ENCODE assay signal across 14 cellular contexts in genomic region chr19:39238209-39238608, GRCh38. TPM values are rescaled to one million over a fixed set of nuclear protein-coding genes. Genes with fewer than 3 reads are reported as not detected.
A peak's percentile ranks its signal among the peaks of the same experiment; 100 is the strongest.
DNase-seq lines count a peak whose midpoint lies in the region; ATAC-seq and TF ChIP-seq lines count a peak whose summit lies in the region.
"Had no signal": no experiment of that assay in that cellular context is flagged by ENCODE, and none has a peak within 500 bp of the region (broad histone marks: within the 10 kb centered on the region; RNA-seq: fewer than 3 reads in every experiment).

No MANE protein-coding gene starts in this region.

- POLR2A ChIA-PET in MCF 10A (lab: Yijun Ruan, JAX) = interaction anchor here (0.5 kb wide), 1 partner anchor 40 kb away, joined by 3 read pairs; no protein-coding TSS in a partner anchor

- H3K27ac ChIP-seq in breast epithelium = no peak overlapping the region
- H3K27ac ChIP-seq: lower lobe of right lung had no signal

- BruUV-seq in MCF 10A (replicated peaks; lab: Mats Ljungman, UMichigan) = no TSS peak

- no peaks in the 10 kb centered on the region for H3K36me3 ChIP-seq in breast epithelium
- H3K36me3 ChIP-seq: HAP-1, lower lobe of right lung had no signal

- no peaks in the 10 kb centered on the region for H3K4me1 ChIP-seq in breast epithelium
- H3K4me1 ChIP-seq: HAP-1, lower lobe of right lung had no signal

- H3K36me3 Mint-ChIP-seq in MCF 10A (ENCODE audit: insufficient read depth, unreplicated experiment) = no peaks in the 10 kb centered on the region
- H3K36me3 Mint-ChIP-seq in activated T-helper 17 cell treated with anti-CD3 and anti-CD28 coated beads, Interleukin-2, amount 50 U/mL, for 72 hours (ENCODE audit: low read depth) = no peaks in the 10 kb centered on the region

- peak overlapping the region; percentile 33 for H3K4me3 Mint-ChIP-seq in MCF 10A (ENCODE audit: unreplicated experiment)
- peak overlapping the region; percentile 68 for H3K4me3 Mint-ChIP-seq in activated T-helper 17 cell treated with anti-CD3 and anti-CD28 coated beads, Interleukin-2, amount 50 U/mL, for 72 hours
- H3K4me3 Mint-ChIP-seq in stimulated activated naive CD8-positive, alpha-beta T cell treated with anti-CD3 and anti-CD28 coated beads, Interleukin-15, amount 100 ng/mL, for 72 hours = peak overlapping the region; percentile 77 to 81

- intact Hi-C loops in MCF 10A (cut with micrococcal nuclease) = no loop called here
- intact Hi-C loops in breast epithelium (cut with DNase I; ENCODE audit: low total_unique reads) = no loop called here

- DNase-seq in MCF 10A (ENCODE audit: unreplicated experiment) = no peak
- no peak for DNase-seq in breast epithelium (ENCODE audit: low spot score in 2 of 2)
- DNase-seq in stimulated activated naive CD8-positive, alpha-beta T cell treated with anti-CD3 and anti-CD28 coated beads, Interleukin-15, amount 100 ng/mL, for 72 hours = no peak
- DNase-seq: NCI-H1436, NCI-H510A treated with DMSO at 0.1 percent for 48 hours, nucleus accumbens, SIG-M5 had no signal

- H3K27me3 ChIP-seq in breast epithelium = no peaks in the 10 kb centered on the region

- H3K4me3 ChIP-seq in breast epithelium = no peak overlapping the region
- H3K4me3 ChIP-seq: HAP-1 had no signal

- TF ChIP-seq POLR2A in breast epithelium (IDR thresholded peaks at IDR 0.05) = no peak

- no peaks in the 10 kb centered on the region for H3K9me3 ChIP-seq in breast epithelium
- H3K9me3 ChIP-seq: HAP-1, lower lobe of right lung had no signal

- no peak for ATAC-seq in activated T-helper 17 cell treated with anti-CD3 and anti-CD28 coated beads, Interleukin-2, amount 50 U/mL, for 72 hours (replicated peaks)
- ATAC-seq in stimulated activated naive CD8-positive, alpha-beta T cell treated with anti-CD3 and anti-CD28 coated beads, Interleukin-15, amount 100 ng/mL, for 72 hours = no peak
- ATAC-seq in GM18511 (IDR thresholded peaks at IDR 0.05; ENCODE audit: unreplicated experiment) = no peak
- no peak for ATAC-seq in GM19023 (IDR thresholded peaks at IDR 0.05; ENCODE audit: unreplicated experiment)

- peaks cover 8% of the 10 kb centered on the region for H3K4me1 Mint-ChIP-seq in MCF 10A (ENCODE audit: insufficient read depth, unreplicated experiment)
- peaks cover 12% of the 10 kb centered on the region for H3K4me1 Mint-ChIP-seq in activated T-helper 17 cell treated with anti-CD3 and anti-CD28 coated beads, Interleukin-2, amount 50 U/mL, for 72 hours
- peaks cover 28% of the 10 kb centered on the region for H3K4me1 Mint-ChIP-seq in stimulated activated naive CD8-positive, alpha-beta T cell treated with anti-CD3 and anti-CD28 coated beads, Interleukin-15, amount 100 ng/mL, for 72 hours

- peaks cover 23% of the 10 kb centered on the region for H3K27me3 Mint-ChIP-seq in MCF 10A (ENCODE audit: insufficient read depth, unreplicated experiment)
- no peaks in the 10 kb centered on the region for H3K27me3 Mint-ChIP-seq in activated T-helper 17 cell treated with anti-CD3 and anti-CD28 coated beads, Interleukin-2, amount 50 U/mL, for 72 hours
- no peaks in the 10 kb centered on the region for H3K27me3 Mint-ChIP-seq in stimulated activated naive CD8-positive, alpha-beta T cell treated with anti-CD3 and anti-CD28 coated beads, Interleukin-15, amount 100 ng/mL, for 72 hours

- CTCF ChIA-PET in MCF 10A (lab: Yijun Ruan, JAX) = interaction anchor here (0.5 to 0.7 kb wide), 5 partner anchors 111 to 824 kb away, joined by 3 to 4 read pairs (median 3); no protein-coding TSS in a partner anchor

- H3K27ac Mint-ChIP-seq in MCF 10A (ENCODE audit: low read depth, unreplicated experiment) = peak overlapping the region; percentile 77
- H3K27ac Mint-ChIP-seq in activated T-helper 17 cell treated with anti-CD3 and anti-CD28 coated beads, Interleukin-2, amount 50 U/mL, for 72 hours = peak overlapping the region; percentile 85
- peak overlapping the region; percentile 93 to 96 for H3K27ac Mint-ChIP-seq in stimulated activated naive CD8-positive, alpha-beta T cell treated with anti-CD3 and anti-CD28 coated beads, Interleukin-15, amount 100 ng/mL, for 72 hours

- no peak for TF ChIP-seq CTCF in MCF 10A (IDR thresholded peaks at IDR 0.05; ENCODE audit: unreplicated experiment)
- TF ChIP-seq CTCF in breast epithelium (IDR thresholded peaks at IDR 0.05) = no peak

- no peaks in the 10 kb centered on the region for H3K9me3 Mint-ChIP-seq in MCF 10A (ENCODE audit: unreplicated experiment)
- no peaks in the 10 kb centered on the region for H3K9me3 Mint-ChIP-seq in activated T-helper 17 cell treated with anti-CD3 and anti-CD28 coated beads, Interleukin-2, amount 50 U/mL, for 72 hours
- H3K9me3 Mint-ChIP-seq in stimulated activated naive CD8-positive, alpha-beta T cell treated with anti-CD3 and anti-CD28 coated beads, Interleukin-15, amount 100 ng/mL, for 72 hours = no peaks in the 10 kb centered on the region

RNA-seq across cellular contexts. Expression of gene IFNL3, which starts 6.6 kb away (rescaled TPM):
- total RNA-seq in MCF 10A (2022) = not detected in 2 replicates
- total RNA-seq in breast epithelium = not detected
- total RNA-seq in activated T-helper 17 cell treated with anti-CD3 and anti-CD28 coated beads, Interleukin-2, amount 50 U/mL, for 72 hours = not detected
- total RNA-seq: cerebellum, esophagus mucosa, lower lobe of right lung had no signal

RNA-seq across cellular contexts. Expression of gene IFNL4, which starts 10.4 kb away (rescaled TPM):
- total RNA-seq in MCF 10A (2022) (not detected in 2 replicates), breast epithelium (not detected)
- not detected for total RNA-seq in activated T-helper 17 cell treated with anti-CD3 and anti-CD28 coated beads, Interleukin-2, amount 50 U/mL, for 72 hours
- total RNA-seq: cerebellum, esophagus mucosa, lower lobe of right lung had no signal

RNA-seq across cellular contexts. Expression of gene IFNL2, which starts 30.0 kb away (rescaled TPM):
- total RNA-seq in MCF 10A (2022) = not detected in 2 replicates
- not detected for total RNA-seq in breast epithelium
- not detected for total RNA-seq in activated T-helper 17 cell treated with anti-CD3 and anti-CD28 coated beads, Interleukin-2, amount 50 U/mL, for 72 hours
- total RNA-seq: cerebellum, esophagus mucosa, lower lobe of right lung had no signal

RNA-seq across cellular contexts. Expression of gene SYCN, which starts 34.1 kb away (rescaled TPM):
- total RNA-seq in MCF 10A (2022) = not detected in 2 replicates
- not detected for total RNA-seq in breast epithelium
- not detected for total RNA-seq in activated T-helper 17 cell treated with anti-CD3 and anti-CD28 coated beads, Interleukin-2, amount 50 U/mL, for 72 hours
- total RNA-seq: cerebellum, esophagus mucosa, lower lobe of right lung had no signal

RNA-seq across cellular contexts. Expression of gene NCCRP1, which starts 41.4 kb away (rescaled TPM):
- not detected in 2 replicates for total RNA-seq in MCF 10A (2022)
- total RNA-seq in breast epithelium = 1 to 10 TPM in 1 of 3 donors, under 1 TPM in 1, not detected in 1; 0.66 to 2.9 TPM
- total RNA-seq in activated T-helper 17 cell treated with anti-CD3 and anti-CD28 coated beads, Interleukin-2, amount 50 U/mL, for 72 hours = not detected
- total RNA-seq: cerebellum had no signal
